ENCODE assay signal across 8 cellular contexts in genomic region chr2:55771612-55772011, GRCh38.
DNase-seq lines count a peak whose midpoint lies in the region; ATAC-seq and TF ChIP-seq lines count a peak whose summit lies in the region.

No MANE protein-coding gene starts in this region.

- H3K36me3 ChIP-seq in right atrium auricular region, result no peaks in the 10 kb centered on the region

- H3K4me1 ChIP-seq in right atrium auricular region, result no peaks in the 10 kb centered on the region

- H3K27ac ChIP-seq in right atrium auricular region, result no peak overlapping the region

- peak; percentile 56 for DNase-seq in AG08396 (ENCODE audit: low spot score)
- DNase-seq in HFF-Myc (ENCODE audit: extremely low read depth, low read depth), result no peak
- peak; percentile 21 to 32 for DNase-seq in SHP77 (lab: John Stamatoyannopoulos, UW)
- no peak for DNase-seq in right atrium auricular region (ENCODE audit: low spot score)
- no peak for DNase-seq in stimulated activated naive CD4-positive, alpha-beta T cell (lab: John Stamatoyannopoulos, UW)

- H3K4me3 ChIP-seq in HFF-Myc (replicated peaks; ENCODE audit: low read depth, low read length) (no peak overlapping the region), right atrium auricular region (no peak overlapping the region)

- TF ChIP-seq CTCF in HFF-Myc (IDR thresholded peaks at IDR 0.05; ENCODE audit: low read depth, low read length, missing control alignments), result peak; percentile 38
- peak; percentile 51 to 77 for TF ChIP-seq CTCF in right atrium auricular region (IDR thresholded peaks at IDR 0.05)

- no peaks in the 10 kb centered on the region for H3K9me3 ChIP-seq in right atrium auricular region

- no peak for ATAC-seq in GM19467 (IDR thresholded peaks at IDR 0.05; ENCODE audit: unreplicated experiment)
- no peak for ATAC-seq in GM21737 (IDR thresholded peaks at IDR 0.05; ENCODE audit: unreplicated experiment)
- ATAC-seq in GM19452 (IDR thresholded peaks at IDR 0.05; ENCODE audit: unreplicated experiment), result no peak

- no peaks in the 10 kb centered on the region for H3K27me3 ChIP-seq in right atrium auricular region

Comparison
In these comparisons a context has a peak if more than half of its experiments do, and no peak if none do; other contexts are left out.
1. DNase-seq: peak in AG08396 (single experiment) and SHP77 (2 of 2); none in HFF-Myc (single experiment), right atrium auricular region (single experiment) and stimulated activated naive CD4-positive, alpha-beta T cell (0 of 6).